Comparison of ENCODE assay signal across 25 cellular contexts in the genomic region with DNA sequence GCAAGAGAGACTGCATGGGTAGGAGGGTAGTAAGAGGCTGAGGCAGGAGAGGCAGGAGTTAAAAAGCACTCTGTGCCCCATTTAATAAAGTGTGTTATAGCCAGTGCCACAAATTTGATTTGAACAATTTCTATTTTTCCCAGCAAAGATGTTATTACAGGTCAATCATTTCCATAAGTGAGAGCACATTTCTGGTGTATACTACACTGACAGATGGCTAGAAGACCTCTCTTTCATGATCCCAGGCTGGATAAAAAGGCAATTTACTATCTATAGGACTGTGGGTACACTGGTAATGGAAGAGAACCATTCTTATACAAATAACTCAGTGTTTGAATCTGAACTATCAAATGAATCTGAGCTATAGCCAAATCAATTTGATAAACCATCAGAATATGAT.
"Had no signal": no experiment of that assay in that cellular context is flagged by ENCODE, and none has a peak within 500 bp of the region (broad histone marks: within the 10 kb centered on the region; RNA-seq: fewer than 3 reads in every experiment).

No MANE protein-coding gene starts in this region.

- H3K4me2 ChIP-seq: neural progenitor cell had no signal

- H3K4me3 ChIP-seq: neural progenitor cell, ovary, psoas muscle, right lobe of liver, sigmoid colon, stomach, tibial artery, transverse colon, upper lobe of right lung, uterus had no signal

- H3K79me2 ChIP-seq: parathyroid adenoma had no signal

- H3K9ac ChIP-seq: neural progenitor cell, parathyroid adenoma had no signal

- H3K9me3 ChIP-seq: ovary, psoas muscle, right lobe of liver, sigmoid colon, stomach, tibial artery, transverse colon, upper lobe of right lung, uterus had no signal

- H3K27me3 ChIP-seq: neural progenitor cell, ovary, right lobe of liver, sigmoid colon, stomach, transverse colon, upper lobe of right lung, uterus had no signal

- H3K27ac ChIP-seq: neural progenitor cell, ovary, parathyroid adenoma, psoas muscle, right lobe of liver, sigmoid colon, stomach, tibial artery, transverse colon, upper lobe of right lung, uterus had no signal

- DNase-seq: naive thymus-derived CD8-positive, alpha-beta T cell; nephron progenitor cell; occipital lobe; ovary; posterior cingulate gyrus; psoas muscle; right cardiac atrium; right lobe of liver; sigmoid colon; small intestine; stimulated activated CD4-positive, alpha-beta T cell treated with anti-CD3 and anti-CD28 coated beads, Interleukin-15, amount 100 ng/mL, for 24 hours; stimulated activated CD4-positive, alpha-beta T cell treated with anti-CD3 and anti-CD28 coated beads, Interleukin-2, amount 100 ng/mL, for 24 hours; stimulated activated CD4-positive, alpha-beta T cell treated with anti-CD3 and anti-CD28 coated beads, Interleukin-2, amount 100 ng/mL, for 48 hours; stimulated activated CD4-positive, alpha-beta T cell treated with anti-CD3 and anti-CD28 coated beads, Interleukin-4, amount 100 ng/mL, for 24 hours; stimulated activated naive B cell treated with anti-CD40 and anti-IgM and Interleukin-4, amounts not matched to agents 10 μg/mL and 1 μg/mL and 100 μg/mL, for 72 hours; stimulated activated naive CD4-positive, alpha-beta T cell treated with Interleukin-2 at 50 U/mL for 16 hours; stomach; tibial artery; transverse colon; upper lobe of right lung; uterus had no signal

- H2AFZ ChIP-seq: neural progenitor cell, parathyroid adenoma had no signal

- ATAC-seq: naive thymus-derived CD8-positive, alpha-beta T cell; natural killer cell treated with Interleukin-12 subunit alpha and Interleukin-12 subunit beta and Interleukin-15 and Interleukin-18, amount 100 ng/mL, for 72 hours; psoas muscle; right cardiac atrium; right lobe of liver; stimulated activated effector memory CD8-positive, alpha-beta T cell treated with anti-CD3 and anti-CD28 coated beads, Interleukin-12 subunit alpha, Interleukin-12 subunit beta, amount 100 ng/mL, for 72 hours; stimulated activated naive B cell treated with anti-CD40 and anti-IgM and Interleukin-4, amounts not matched to agents 10 μg/mL and 1 μg/mL and 100 μg/mL, for 72 hours; upper lobe of right lung had no signal

- H3K4me1 ChIP-seq: neural progenitor cell, parathyroid adenoma, psoas muscle, right lobe of liver, sigmoid colon, stomach, tibial artery, transverse colon, upper lobe of right lung, uterus had no signal

- H3K36me3 ChIP-seq: neural progenitor cell, ovary, right lobe of liver, sigmoid colon, stomach, tibial artery, transverse colon, upper lobe of right lung, uterus had no signal
